ENCODE assay signal across 22 cellular contexts in the genomic region with DNA sequence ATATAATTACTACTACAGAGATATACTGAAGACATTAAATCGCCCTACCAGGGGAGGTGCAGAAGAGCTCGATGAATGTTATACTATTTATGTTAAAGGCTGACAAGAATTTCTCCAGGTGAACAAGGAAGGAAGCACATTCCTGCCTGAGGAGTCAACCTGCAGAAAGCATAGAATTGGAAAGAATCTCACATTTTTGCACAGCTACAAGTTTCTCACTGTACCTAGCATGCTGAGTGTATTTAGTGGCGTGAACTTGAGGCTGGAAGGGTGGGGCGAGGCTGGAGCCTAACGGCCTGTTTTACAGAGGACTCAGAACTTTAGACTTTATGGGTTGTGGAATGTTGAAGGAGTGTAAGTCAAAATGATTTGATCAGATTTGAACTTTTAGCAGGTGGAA.
DNase-seq lines count a peak whose midpoint lies in the region; ATAC-seq, FAIRE-seq and TF ChIP-seq lines count a peak whose summit lies in the region.
"Had no signal": no experiment of that assay in that cellular context is flagged by ENCODE, and none has a peak within 500 bp of the region (broad histone marks: within the 10 kb centered on the region; RNA-seq: fewer than 3 reads in every experiment).

No MANE protein-coding gene starts in this region.

- H3K4me3 ChIP-seq in PC-9 (no peak overlapping the region), endothelial cell of umbilical vein (replicated peaks in 1 of 3; ENCODE audit: insufficient read depth in 1 of 3, low read depth in 1 of 3, low read length in 3 of 3) (no peak overlapping the region), heart right ventricle (no peak overlapping the region), right atrium auricular region (no peak overlapping the region)
- H3K4me3 ChIP-seq: BLaER1, MG63, Peyer's patch had no signal

- H3K36me3 ChIP-seq in PC-9 (ENCODE audit: low read depth), result no peaks in the 10 kb centered on the region
- no peaks in the 10 kb centered on the region for H3K36me3 ChIP-seq in endothelial cell of umbilical vein (ENCODE audit: control insufficient read depth in 2 of 2, extremely low read depth in 1 of 2, insufficient read depth in 2 of 2, low read length in 2 of 2)
- no peaks in the 10 kb centered on the region for H3K36me3 ChIP-seq in heart right ventricle
- no peaks in the 10 kb centered on the region for H3K36me3 ChIP-seq in right atrium auricular region
- H3K36me3 ChIP-seq: BLaER1, MG63, Peyer's patch had no signal

- POLR2A ChIA-PET in PC-9 (lab: Charles Lee; ENCODE audit: unreplicated experiment) (interaction anchor here (0.6 to 0.8 kb wide), 2 partner anchors 360 to 413 kb away, joined by 3 to 13 read pairs; no protein-coding TSS in a partner anchor), endothelial cell of umbilical vein (lab: Charles Lee) (no interaction called here)

- peak overlapping the region; percentile 31; the same call in 1 of the 2 replicates for H3K4me2 ChIP-seq in PC-9
- no peak overlapping the region for H3K4me2 ChIP-seq in endothelial cell of umbilical vein (ENCODE audit: insufficient read depth, low read length)
- H3K4me2 ChIP-seq: BLaER1 had no signal

- ATAC-seq in heart right ventricle, result no peak
- ATAC-seq: CD8-positive, alpha-beta T cell had no signal

- H3K27ac Mint-ChIP-seq in Calu3 (ENCODE audit: unreplicated experiment), result peak overlapping the region; percentile 66
- H3K27ac Mint-ChIP-seq: CD8-positive, alpha-beta T cell had no signal

- intact Hi-C loops in Calu3 (cut with micrococcal nuclease; ENCODE audit: unreplicated experiment) (no loop called here), PC-9 (cut with micrococcal nuclease; ENCODE audit: unreplicated experiment) (loop anchor here (5.0 kb wide), 1 partner anchor 99 kb away; no protein-coding TSS in a partner anchor), endothelial cell of umbilical vein (cut with micrococcal nuclease) (loop anchor here (10.0 kb wide), 1 partner anchor 251 kb away; no protein-coding TSS in a partner anchor), heart right ventricle (cut with DNase I) (no loop called here)

- H3K27ac ChIP-seq in PC-9 (no peak overlapping the region), endothelial cell of umbilical vein (ENCODE audit: insufficient read depth, low read depth, low read length) (no peak overlapping the region), heart right ventricle (no peak overlapping the region), right atrium auricular region (no peak overlapping the region)
- H3K27ac ChIP-seq: BLaER1, Peyer's patch had no signal

- peaks cover 7% of the 10 kb centered on the region; the same call in 1 of the 2 replicates for H3K4me1 ChIP-seq in PC-9 (replicated peaks; ENCODE audit: insufficient read depth)
- H3K4me1 ChIP-seq in endothelial cell of umbilical vein (ENCODE audit: control insufficient read depth, extremely low read depth, insufficient read depth, low read length), result no peaks in the 10 kb centered on the region
- H3K4me1 ChIP-seq in heart right ventricle, result no peaks in the 10 kb centered on the region
- H3K4me1 ChIP-seq in right atrium auricular region, result no peaks in the 10 kb centered on the region
- H3K4me1 ChIP-seq: BLaER1, Peyer's patch had no signal

- dilution Hi-C loops in endothelial cell of umbilical vein (cut with MboI; ENCODE audit: extremely low pct_ligation_motif_present, low sequenced_read_pairs), result no loop called here

- no peaks in the 10 kb centered on the region for H3K36me3 Mint-ChIP-seq in Calu3 (ENCODE audit: insufficient read depth, unreplicated experiment)
- H3K36me3 Mint-ChIP-seq: CD8-positive, alpha-beta T cell had no signal

- TF ChIP-seq POLR2A in endothelial cell of umbilical vein (IDR thresholded peaks at IDR 0.05; ENCODE audit: low read depth, low read length), result no peak

- H3K4me3 Mint-ChIP-seq in Calu3 (ENCODE audit: low read depth, unreplicated experiment), result peak overlapping the region; percentile 9
- H3K4me3 Mint-ChIP-seq: CD8-positive, alpha-beta T cell had no signal

- no TSS peak for BruUV-seq in Calu3 (replicated peaks; lab: Mats Ljungman, UMichigan)
- no TSS peak for BruUV-seq in PC-9 (replicated peaks; lab: Mats Ljungman, UMichigan)
- no TSS peak for BruUV-seq in endothelial cell of umbilical vein (replicated peaks; lab: Mats Ljungman, UMichigan)

- H3K4me1 Mint-ChIP-seq in Calu3 (ENCODE audit: low read depth, unreplicated experiment), result peaks cover 44% of the 10 kb centered on the region

- no peaks in the 10 kb centered on the region for H3F3A ChIP-seq in PC-9 (ENCODE audit: insufficient read depth, low read depth)

- no peaks in the 10 kb centered on the region for H4K20me1 ChIP-seq in PC-9 (ENCODE audit: insufficient read depth)
- no peaks in the 10 kb centered on the region for H4K20me1 ChIP-seq in endothelial cell of umbilical vein (replicated peaks; ENCODE audit: control insufficient read depth, extremely low read depth, insufficient read depth, low read length)
- H4K20me1 ChIP-seq: BLaER1 had no signal

- no peaks in the 10 kb centered on the region for H3K9me1 ChIP-seq in endothelial cell of umbilical vein (replicated peaks; ENCODE audit: control insufficient read depth, extremely low read depth, insufficient read depth, low read length)

- TF ChIP-seq CTCF in Calu3 (IDR thresholded peaks at IDR 0.05; ENCODE audit: unreplicated experiment), result no peak
- no peak for TF ChIP-seq CTCF in PC-9 (conservative IDR thresholded peaks at IDR 0.05)
- TF ChIP-seq CTCF in endothelial cell of umbilical vein (IDR thresholded peaks at IDR 0.05; ENCODE audit: extremely low read depth in 1 of 2, insufficient read depth in 1 of 2, low read depth in 1 of 2, low read length in 2 of 2), result no peak
- TF ChIP-seq CTCF in heart right ventricle (IDR thresholded peaks at IDR 0.05), result no peak
- TF ChIP-seq CTCF in right atrium auricular region (IDR thresholded peaks at IDR 0.05), result no peak

- H2AFZ ChIP-seq in PC-9 (no peak overlapping the region), endothelial cell of umbilical vein (ENCODE audit: low read depth, low read length) (no peak overlapping the region)

- H3K9me3 ChIP-seq in PC-9 (ENCODE audit: insufficient read depth, low read depth) (no peaks in the 10 kb centered on the region), endothelial cell of umbilical vein (replicated peaks; ENCODE audit: control insufficient read depth, insufficient read depth, low read length) (no peaks in the 10 kb centered on the region), heart right ventricle (no peaks in the 10 kb centered on the region), right atrium auricular region (no peaks in the 10 kb centered on the region)
- H3K9me3 ChIP-seq: BLaER1, MG63, Peyer's patch had no signal

- DNase-seq in Calu3, result peak; percentile 21
- peak; percentile 37 to 66 for DNase-seq in PC-9
- DNase-seq in endothelial cell of umbilical vein (ENCODE audit: low read depth, low spot score), result no peak
- DNase-seq in kidney tubule cell (ENCODE audit: low spot score), result peak; percentile 66
- no peak for DNase-seq in heart right ventricle
- no peak for DNase-seq in cortex of kidney (lab: John Stamatoyannopoulos, UW)
- no peak for DNase-seq in GF-D8 (lab: John Stamatoyannopoulos, UW)
- DNase-seq in right atrium auricular region (ENCODE audit: low spot score), result no peak
- DNase-seq: CD8-positive, alpha-beta T cell; DND-41; MG63; NCI-H1092 treated with DMSO at 0.1 percent for 48 hours; NCI-H2081 treated with DMSO at 0.1 percent for 48 hours; NCI-H510A treated with DMSO at 0.1 percent for 48 hours; Peyer's patch; SHP77 had no signal

- no peaks in the 10 kb centered on the region for H3K79me2 ChIP-seq in PC-9 (ENCODE audit: low read depth)
- no peaks in the 10 kb centered on the region for H3K79me2 ChIP-seq in endothelial cell of umbilical vein (ENCODE audit: control insufficient read depth, insufficient read depth, low read length)

- H3K27me3 ChIP-seq in PC-9 (ENCODE audit: insufficient read depth, low read depth), result no peaks in the 10 kb centered on the region
- no peaks in the 10 kb centered on the region for H3K27me3 ChIP-seq in endothelial cell of umbilical vein (ENCODE audit: control insufficient read depth in 2 of 2, insufficient read depth in 2 of 2, low read length in 2 of 2)
- H3K27me3 ChIP-seq in heart right ventricle, result no peaks in the 10 kb centered on the region
- H3K27me3 ChIP-seq in right atrium auricular region, result no peaks in the 10 kb centered on the region
- H3K27me3 ChIP-seq: BLaER1, MG63, Peyer's patch had no signal

- no peak overlapping the region for H3K9ac ChIP-seq in endothelial cell of umbilical vein (replicated peaks; ENCODE audit: extremely low read depth, insufficient read depth, low read length)
- H3K9ac ChIP-seq: BLaER1 had no signal

- H3K9me3 Mint-ChIP-seq in Calu3 (ENCODE audit: low read depth, unreplicated experiment), result no peaks in the 10 kb centered on the region
- H3K9me3 Mint-ChIP-seq: CD8-positive, alpha-beta T cell had no signal

- 95% methylated on average over 5 of the region's 5 CpGs for WGBS in heart right ventricle, 2 donors

- peak; percentile 4 for FAIRE-seq in endothelial cell of umbilical vein (lab: Jason Lieb, UNC)
- FAIRE-seq: A204.1, D721Med, G401.6, GM12892, H54 had no signal

- H3K27me3 Mint-ChIP-seq in Calu3 (ENCODE audit: unreplicated experiment), result no peaks in the 10 kb centered on the region

- no peaks in the 10 kb centered on the region for H3K9me2 ChIP-seq in PC-9 (ENCODE audit: insufficient read depth)

- CTCF ChIA-PET in Calu3 (lab: Charles Lee), result interaction anchor here (0.7 to 0.8 kb wide), 2 partner anchors 15 to 262 kb away, joined by 3 to 4 read pairs; no protein-coding TSS in a partner anchor
- CTCF ChIA-PET in PC-9 (lab: Charles Lee), result interaction anchor here (0.6 to 0.7 kb wide), 2 partner anchors 64 to 822 kb away, joined by 3 to 4 read pairs; no protein-coding TSS in a partner anchor
- CTCF ChIA-PET in endothelial cell of umbilical vein (lab: Charles Lee), result interaction anchor here (0.8 to 2.5 kb wide), 5 partner anchors 8 to 14 kb away, joined by 3 to 9 read pairs (median 3); no protein-coding TSS in a partner anchor

TF ChIP-seq in endothelial cell of umbilical vein, 7 proteins besides CTCF, POLR2A, EP300 and RAD21:
- TF ChIP-seq, protein P1, sequence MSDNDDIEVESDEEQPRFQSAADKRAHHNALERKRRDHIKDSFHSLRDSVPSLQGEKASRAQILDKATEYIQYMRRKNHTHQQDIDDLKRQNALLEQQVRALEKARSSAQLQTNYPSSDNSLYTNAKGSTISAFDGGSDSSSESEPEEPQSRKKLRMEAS (IDR thresholded peaks at IDR 0.05; ENCODE audit: insufficient read depth, insufficient read length), result no peak
- TF ChIP-seq MYC (IDR thresholded peaks at IDR 0.05; ENCODE audit: low read depth, low read length), result no peak
- TF ChIP-seq POLR2AphosphoS5 (IDR thresholded peaks at IDR 0.05; ENCODE audit: insufficient read depth, low read depth, low read length), result no peak
- no peak for TF ChIP-seq GATA2 (IDR thresholded peaks at IDR 0.05; ENCODE audit: insufficient read depth, insufficient read length, low read depth, low read length)
- TF ChIP-seq JUN (IDR thresholded peaks at IDR 0.05; ENCODE audit: borderline replicate concordance, insufficient read depth, insufficient read length, low read depth), result no peak
- TF ChIP-seq EZH2 (IDR thresholded peaks at IDR 0.05; ENCODE audit: borderline replicate concordance, low read depth, low read length, severe bottlenecking), result no peak
- TF ChIP-seq FOS (IDR thresholded peaks at IDR 0.05; ENCODE audit: borderline replicate concordance, insufficient read depth, low read length), result no peak
TF ChIP-seq in endothelial cell of umbilical vein: peak in this region for 0.

Comparison
In these comparisons a context has a peak if more than half of its experiments do, and no peak if none do; other contexts are left out.
1. DNase-seq: peak in Calu3 (single experiment), PC-9 (2 of 2) and kidney tubule cell (single experiment); none in endothelial cell of umbilical vein (single experiment), heart right ventricle (0 of 2), cortex of kidney (single experiment), GF-D8 (single experiment) and right atrium auricular region (single experiment).
2. intact Hi-C loops: an anchor here in PC-9 (5.0 kb wide) and endothelial cell of umbilical vein (10.0 kb wide); none called in Calu3 and heart right ventricle.